In genomic region chr13:33026489-33027152, GRCh38 we compare ENCODE assay signal across 20 cellular contexts. TPM values are rescaled to one million over a fixed set of nuclear protein-coding genes. Genes with fewer than 3 reads are reported as not detected.
"Had no signal": no experiment of that assay in that cellular context is flagged by ENCODE, and none has a peak within 500 bp of the region (broad histone marks: within the 10 kb centered on the region; RNA-seq: fewer than 3 reads in every experiment).

No MANE protein-coding gene starts in this region.

- H3K36me3 Mint-ChIP-seq: natural killer cell treated with Interleukin-12 subunit alpha and Interleukin-12 subunit beta and Interleukin-15 and Interleukin-18, amount 100 ng/mL, for 72 hours; neural progenitor cell; type B pancreatic cell had no signal

- H3K9me3 Mint-ChIP-seq: natural killer cell treated with Interleukin-12 subunit alpha and Interleukin-12 subunit beta and Interleukin-15 and Interleukin-18, amount 100 ng/mL, for 72 hours; type B pancreatic cell had no signal

- H3K27ac Mint-ChIP-seq: natural killer cell treated with Interleukin-12 subunit alpha and Interleukin-12 subunit beta and Interleukin-15 and Interleukin-18, amount 100 ng/mL, for 72 hours; neural progenitor cell; progenitor cell of endocrine pancreas; type B pancreatic cell had no signal

- DNase-seq: effector memory CD4-positive, alpha-beta T cell; glutamatergic neuron; kidney; left colon; mammary epithelial cell; mucosa of descending colon; nucleus accumbens; ovary; small intestine; stimulated activated CD4-positive, alpha-beta T cell treated with anti-CD3 and anti-CD28 coated beads, Interleukin-12 subunit alpha, Interleukin-12 subunit beta, amount 100 ng/mL, for 4 hours; stimulated activated naive CD4-positive, alpha-beta T cell; stomach; substantia nigra had no signal

- H3K4me2 ChIP-seq: hepatocyte, neural progenitor cell had no signal

- H2AFZ ChIP-seq: hepatocyte, neural progenitor cell had no signal

- H3K36me3 ChIP-seq: esophagus muscularis mucosa, gastroesophageal sphincter, neural progenitor cell, ovary, stomach had no signal

- H3K79me2 ChIP-seq: hepatocyte had no signal

- H3K4me1 ChIP-seq: gastroesophageal sphincter, neural progenitor cell, stomach had no signal

- H3K27me3 ChIP-seq: esophagus muscularis mucosa, gastroesophageal sphincter, ovary, stomach had no signal

- H3K9ac ChIP-seq: neural progenitor cell had no signal

- H3K4me3 ChIP-seq: esophagus muscularis mucosa, gastroesophageal sphincter, hepatocyte, mucosa of descending colon, neural progenitor cell, ovary, stomach had no signal

- H3K27ac ChIP-seq: esophagus muscularis mucosa, gastroesophageal sphincter, hepatocyte, neural progenitor cell, ovary, stomach had no signal

- H3K4me3 Mint-ChIP-seq: natural killer cell treated with Interleukin-12 subunit alpha and Interleukin-12 subunit beta and Interleukin-15 and Interleukin-18, amount 100 ng/mL, for 72 hours; neural progenitor cell; type B pancreatic cell had no signal

- H3K4me1 Mint-ChIP-seq: neural progenitor cell had no signal

- H3K9me3 ChIP-seq: esophagus muscularis mucosa, gastroesophageal sphincter, mucosa of descending colon, ovary, stomach had no signal

RNA-seq across cellular contexts. Expression of gene KL, which starts 10.4 kb away (rescaled TPM):
- total RNA-seq: mammary epithelial cell had no signal
